In genomic region chr12:19018302-19018980, GRCh38 we compare ENCODE assay signal across 15 cellular contexts.
DNase-seq lines count a peak whose midpoint lies in the region; ATAC-seq and TF ChIP-seq lines count a peak whose summit lies in the region.
"Had no signal": no experiment of that assay in that cellular context is flagged by ENCODE, and none has a peak within 500 bp of the region (broad histone marks: within the 10 kb centered on the region; RNA-seq: fewer than 3 reads in every experiment).

No MANE protein-coding gene starts in this region.

- H3K27me3 ChIP-seq in breast epithelium: no peaks in the 10 kb centered on the region
- H3K27me3 ChIP-seq in uterus: no peaks in the 10 kb centered on the region
- H3K27me3 ChIP-seq: neutrophil had no signal

- H3K4me1 ChIP-seq in breast epithelium (no peaks in the 10 kb centered on the region), uterus (no peaks in the 10 kb centered on the region)

- H3K27ac ChIP-seq in breast epithelium (peak overlapping the region; percentile 73 to 81), uterus (peak overlapping the region; percentile 48 to 55)
- H3K27ac ChIP-seq: neutrophil, thoracic aorta had no signal

- ATAC-seq in HG02610 (IDR thresholded peaks at IDR 0.05; ENCODE audit: unreplicated experiment) (no peak), HG03354 (IDR thresholded peaks at IDR 0.05; ENCODE audit: poor library complexity, severe bottlenecking, unreplicated experiment) (no peak), HG03378 (IDR thresholded peaks at IDR 0.05; ENCODE audit: unreplicated experiment) (no peak)

- peak; percentile 64 for DNase-seq in HS-27A (ENCODE audit: low read depth)
- DNase-seq in breast epithelium (ENCODE audit: low spot score in 2 of 2): no peak
- peak; percentile 57 for DNase-seq in islet precursor cell
- DNase-seq in uterus: no peak
- DNase-seq: activated CD4-positive, alpha-beta T cell treated with anti-CD3 and anti-CD28 coated beads for 1 hour; activated gamma-delta T cell treated with Interleukin-2 at 50 U/mL for 16 hours; DND-41; effector CD8-positive, alpha-beta T cell; NCI-H446 treated with DMSO at 0.1 percent for 48 hours; stimulated activated CD4-positive, alpha-beta T cell treated with anti-CD3 and anti-CD28 coated beads, Interleukin-4, amount 100 ng/mL, for 4 hours had no signal

- H3K4me3 ChIP-seq in breast epithelium (no peak overlapping the region), uterus (no peak overlapping the region)
- H3K4me3 ChIP-seq: thoracic aorta had no signal

- intact Hi-C loops in breast epithelium (cut with DNase I; ENCODE audit: low total_unique reads): no loop called here
- intact Hi-C loops in uterus (cut with DNase I; ENCODE audit: low total_unique reads): no loop called here

- H3K9me3 ChIP-seq in breast epithelium: no peaks in the 10 kb centered on the region
- H3K9me3 ChIP-seq in uterus: no peaks in the 10 kb centered on the region
- H3K9me3 ChIP-seq: neutrophil, thoracic aorta had no signal

- TF ChIP-seq POLR2A in breast epithelium (IDR thresholded peaks at IDR 0.05): no peak
- TF ChIP-seq POLR2A in uterus (IDR thresholded peaks at IDR 0.05): no peak

- H3K36me3 ChIP-seq in breast epithelium (no peaks in the 10 kb centered on the region), uterus (no peaks in the 10 kb centered on the region)
- H3K36me3 ChIP-seq: neutrophil, thoracic aorta had no signal

- TF ChIP-seq CTCF in breast epithelium (IDR thresholded peaks at IDR 0.05) (no peak), uterus (IDR thresholded peaks at IDR 0.05) (no peak)

Comparison
In these comparisons a context has a peak if more than half of its experiments do, and no peak if none do; other contexts are left out.
1. DNase-seq: peak in HS-27A (single experiment) and islet precursor cell (single experiment); none in breast epithelium (0 of 2) and uterus (0 of 2).